ENCODE assay signal across 13 cellular contexts in the genomic region with DNA sequence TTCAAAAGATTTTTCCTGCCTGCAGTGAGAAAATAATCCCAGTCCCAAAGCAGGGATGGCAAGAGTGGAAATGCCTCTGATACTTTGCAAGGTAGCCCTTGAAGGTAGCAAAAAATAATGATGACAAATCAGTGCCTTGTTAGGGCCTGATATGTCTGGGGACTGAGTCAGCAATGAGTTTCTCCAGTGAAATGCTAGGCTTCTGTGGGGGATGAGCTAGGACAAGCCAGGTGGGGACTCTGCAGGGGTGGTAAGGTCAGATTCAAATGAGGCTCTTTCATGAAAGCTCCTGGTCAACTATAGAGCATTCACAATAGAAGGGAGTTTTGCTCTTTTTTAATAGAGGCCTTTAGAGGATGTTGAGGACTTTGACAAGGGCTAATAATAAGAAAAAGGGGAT.
DNase-seq lines count a peak whose midpoint lies in the region; ATAC-seq and TF ChIP-seq lines count a peak whose summit lies in the region.
"Had no signal": no experiment of that assay in that cellular context is flagged by ENCODE, and none has a peak within 500 bp of the region (broad histone marks: within the 10 kb centered on the region; RNA-seq: fewer than 3 reads in every experiment).

No MANE protein-coding gene starts in this region.

- H3K27me3 ChIP-seq in colonic mucosa = no peaks in the 10 kb centered on the region
- H3K27me3 ChIP-seq: heart right ventricle, MG63 had no signal

- H3K36me3 Mint-ChIP-seq in activated T-helper 1 cell treated with anti-CD3 and anti-CD28 coated beads, Interleukin-12 subunit alpha, Interleukin-12 subunit beta, Interleukin-2, Interleukin-4 antibody, amounts not matched to agents 30 ng/mL and 10 ng/mL and 1 ng/mL, durations not matched to agents 14 hours and 24 hours and 36 hours (ENCODE audit: low read depth) = peaks cover 20% of the 10 kb centered on the region
- peaks cover 4% of the 10 kb centered on the region for H3K36me3 Mint-ChIP-seq in chondrocyte (ENCODE audit: low read depth)

- H3K27ac ChIP-seq in colonic mucosa = no peak overlapping the region
- H3K27ac ChIP-seq: heart right ventricle had no signal

- DNase-seq in EL (peak; percentile 46), HPDE6-E6E7 (ENCODE audit: extremely low spot score) (peak; percentile 85), kidney tubule cell (ENCODE audit: low spot score) (peak; percentile 94), colonic mucosa (no peak), chondrocyte (ENCODE audit: low spot score) (no peak)
- no peak for DNase-seq in activated T-helper 1 cell treated with anti-CD3 and anti-CD28 coated beads, Interleukin-12 subunit alpha, Interleukin-12 subunit beta, Interleukin-2, Interleukin-4 antibody, amounts not matched to agents 30 ng/mL and 10 ng/mL and 1 ng/mL, durations not matched to agents 14 hours and 24 hours and 36 hours (ENCODE audit: low spot score)
- DNase-seq: activated CD4-positive, alpha-beta T cell treated with anti-CD3 and anti-CD28 coated beads, Interleukin-2, amount 10 ng/mL, durations not matched to agents 7 days and 5 days; CD4-positive, alpha-beta T cell; heart right ventricle; MG63; NCI-H2081 had no signal

- peak overlapping the region; percentile 22 for H3K27ac Mint-ChIP-seq in activated T-helper 1 cell treated with anti-CD3 and anti-CD28 coated beads, Interleukin-12 subunit alpha, Interleukin-12 subunit beta, Interleukin-2, Interleukin-4 antibody, amounts not matched to agents 30 ng/mL and 10 ng/mL and 1 ng/mL, durations not matched to agents 14 hours and 24 hours and 36 hours
- no peak overlapping the region for H3K27ac Mint-ChIP-seq in chondrocyte (ENCODE audit: unreplicated experiment)
- H3K27ac Mint-ChIP-seq: activated CD4-positive, alpha-beta T cell treated with anti-CD3 and anti-CD28 coated beads, Interleukin-2, amount 10 ng/mL, durations not matched to agents 7 days and 5 days; CD4-positive, alpha-beta T cell had no signal

- no peak overlapping the region for H3K4me3 Mint-ChIP-seq in activated T-helper 1 cell treated with anti-CD3 and anti-CD28 coated beads, Interleukin-12 subunit alpha, Interleukin-12 subunit beta, Interleukin-2, Interleukin-4 antibody, amounts not matched to agents 30 ng/mL and 10 ng/mL and 1 ng/mL, durations not matched to agents 14 hours and 24 hours and 36 hours
- H3K4me3 Mint-ChIP-seq in chondrocyte (ENCODE audit: unreplicated experiment) = no peak overlapping the region
- H3K4me3 Mint-ChIP-seq: activated CD4-positive, alpha-beta T cell treated with anti-CD3 and anti-CD28 coated beads, Interleukin-2, amount 10 ng/mL, durations not matched to agents 7 days and 5 days; CD4-positive, alpha-beta T cell had no signal

- no peaks in the 10 kb centered on the region for H3K36me3 ChIP-seq in colonic mucosa
- H3K36me3 ChIP-seq: heart right ventricle, MG63 had no signal

- no peaks in the 10 kb centered on the region for H3K4me1 ChIP-seq in colonic mucosa

- no peaks in the 10 kb centered on the region for H3K9me3 ChIP-seq in colonic mucosa

- no peaks in the 10 kb centered on the region for H3K27me3 Mint-ChIP-seq in activated T-helper 1 cell treated with anti-CD3 and anti-CD28 coated beads, Interleukin-12 subunit alpha, Interleukin-12 subunit beta, Interleukin-2, Interleukin-4 antibody, amounts not matched to agents 30 ng/mL and 10 ng/mL and 1 ng/mL, durations not matched to agents 14 hours and 24 hours and 36 hours (ENCODE audit: insufficient read depth)
- H3K27me3 Mint-ChIP-seq in chondrocyte (ENCODE audit: low read depth) = no peaks in the 10 kb centered on the region
- H3K27me3 Mint-ChIP-seq: activated CD4-positive, alpha-beta T cell treated with anti-CD3 and anti-CD28 coated beads, Interleukin-2, amount 10 ng/mL, durations not matched to agents 7 days and 5 days; CD4-positive, alpha-beta T cell had no signal

- intact Hi-C loops in activated T-helper 1 cell treated with anti-CD3 and anti-CD28 coated beads, Interleukin-12 subunit alpha, Interleukin-12 subunit beta, Interleukin-2, Interleukin-4 antibody, amounts not matched to agents 30 ng/mL and 10 ng/mL and 1 ng/mL, durations not matched to agents 14 hours and 24 hours and 36 hours (cut with micrococcal nuclease) = loop anchor here (5.0 kb wide), 2 partner anchors 767 to 967 kb away; a partner anchor contains a TSS
- intact Hi-C loops in colonic mucosa (cut with DNase I) = no loop called here

- H3K4me1 Mint-ChIP-seq in activated T-helper 1 cell treated with anti-CD3 and anti-CD28 coated beads, Interleukin-12 subunit alpha, Interleukin-12 subunit beta, Interleukin-2, Interleukin-4 antibody, amounts not matched to agents 30 ng/mL and 10 ng/mL and 1 ng/mL, durations not matched to agents 14 hours and 24 hours and 36 hours (ENCODE audit: low read depth) = peaks cover 58% of the 10 kb centered on the region
- H3K4me1 Mint-ChIP-seq in chondrocyte (ENCODE audit: low read depth) = peaks cover 46% of the 10 kb centered on the region

- ATAC-seq in GM18870 (IDR thresholded peaks at IDR 0.05; ENCODE audit: unreplicated experiment) = no peak
- ATAC-seq: heart right ventricle, Right ventricle myocardium inferior had no signal

- TF ChIP-seq CTCF in colonic mucosa (IDR thresholded peaks at IDR 0.05) (no peak), chondrocyte (IDR thresholded peaks at IDR 0.05) (no peak)

- H3K9ac ChIP-seq in colonic mucosa (ENCODE audit: low read depth in 2 of 2, low read length in 2 of 2) = no peak overlapping the region

- H3K4me3 ChIP-seq in colonic mucosa = no peak overlapping the region
- H3K4me3 ChIP-seq: heart right ventricle, MG63 had no signal

- H3K9me3 Mint-ChIP-seq in activated T-helper 1 cell treated with anti-CD3 and anti-CD28 coated beads, Interleukin-12 subunit alpha, Interleukin-12 subunit beta, Interleukin-2, Interleukin-4 antibody, amounts not matched to agents 30 ng/mL and 10 ng/mL and 1 ng/mL, durations not matched to agents 14 hours and 24 hours and 36 hours = peaks cover 19% of the 10 kb centered on the region
- peaks cover 6% of the 10 kb centered on the region for H3K9me3 Mint-ChIP-seq in chondrocyte (ENCODE audit: low read depth)
- H3K9me3 Mint-ChIP-seq: CD4-positive, alpha-beta T cell had no signal

Comparison
In these comparisons a context has a peak if more than half of its experiments do, and no peak if none do; other contexts are left out.
1. DNase-seq: peak in EL (single experiment), HPDE6-E6E7 (single experiment) and kidney tubule cell (single experiment); none in activated T-helper 1 cell treated with anti-CD3 and anti-CD28 coated beads, Interleukin-12 subunit alpha, Interleukin-12 subunit beta, Interleukin-2, Interleukin-4 antibody, amounts not matched to agents 30 ng/mL and 10 ng/mL and 1 ng/mL, durations not matched to agents 14 hours and 24 hours and 36 hours (single experiment), colonic mucosa (single experiment) and chondrocyte (single experiment).